ENCODE assay signal across 10 cellular contexts in genomic region chr6:150622941-150623874, GRCh38. TPM values are rescaled to one million over a fixed set of nuclear protein-coding genes. Genes with fewer than 3 reads are reported as not detected.
A peak's percentile ranks its signal among the peaks of the same experiment; 100 is the strongest.
DNase-seq lines count a peak whose midpoint lies in the region; ATAC-seq, FAIRE-seq and TF ChIP-seq lines count a peak whose summit lies in the region.
"Had no signal": no experiment of that assay in that cellular context is flagged by ENCODE, and none has a peak within 500 bp of the region (broad histone marks: within the 10 kb centered on the region; RNA-seq: fewer than 3 reads in every experiment).

No MANE protein-coding gene starts in this region.

- intact Hi-C loops in left cardiac atrium (cut with DNase I) (no loop called here), testis (cut with DNase I; ENCODE audit: low total_unique reads) (no loop called here)

- no peaks in the 10 kb centered on the region for H3K27me3 ChIP-seq in small intestine (ENCODE audit: control insufficient read depth in 2 of 2, insufficient read depth in 2 of 2, low read length in 2 of 2)
- no peaks in the 10 kb centered on the region for H3K27me3 ChIP-seq in testis
- no peaks in the 10 kb centered on the region for H3K27me3 ChIP-seq in tibial nerve
- H3K27me3 ChIP-seq: SJSA1 had no signal

- TF ChIP-seq POLR2A in testis (IDR thresholded peaks at IDR 0.05) (no peak), tibial nerve (IDR thresholded peaks at IDR 0.05) (no peak)

- H3K27ac ChIP-seq in small intestine (ENCODE audit: low read depth in 1 of 2, low read length in 1 of 2) (peak overlapping the region in 1 of 2 donors; percentile 52), testis (no peak overlapping the region), tibial nerve (peak overlapping the region in 1 of 4 donors; percentile 29)
- H3K27ac ChIP-seq: epithelial cell of prostate, SJSA1 had no signal

- H3K36me3 ChIP-seq in small intestine (ENCODE audit: control insufficient read depth in 2 of 2, insufficient read depth in 2 of 2, low read length in 2 of 2) (no peaks in the 10 kb centered on the region), testis (ENCODE audit: low read depth, missing control alignments) (no peaks in the 10 kb centered on the region), tibial nerve (no peaks in the 10 kb centered on the region)
- H3K36me3 ChIP-seq: SJSA1 had no signal

- TF ChIP-seq CTCF in testis (IDR thresholded peaks at IDR 0.05) (no peak), tibial nerve (IDR thresholded peaks at IDR 0.05) (no peak)

- no peak for TF ChIP-seq EP300 in tibial nerve (IDR thresholded peaks at IDR 0.05)

- H3K4me1 ChIP-seq in small intestine (ENCODE audit: control insufficient read depth in 2 of 2, insufficient read depth in 1 of 2, low read depth in 1 of 2, low read length in 1 of 2), result peaks cover 6 to 17% of the 10 kb centered on the region in 2 donors
- H3K4me1 ChIP-seq in testis, result no peaks in the 10 kb centered on the region
- peaks cover 0 to 40% (median 18%) of the 10 kb centered on the region in 4 donors for H3K4me1 ChIP-seq in tibial nerve
- H3K4me1 ChIP-seq: SJSA1 had no signal

- H3K9me3 ChIP-seq in small intestine (ENCODE audit: control insufficient read depth, low read depth) (no peaks in the 10 kb centered on the region), testis (no peaks in the 10 kb centered on the region), tibial nerve (no peaks in the 10 kb centered on the region)
- H3K9me3 ChIP-seq: SJSA1 had no signal

- no peak overlapping the region for H3K4me3 ChIP-seq in small intestine (ENCODE audit: low read depth in 1 of 2, low read length in 2 of 2)
- no peak overlapping the region for H3K4me3 ChIP-seq in testis
- H3K4me3 ChIP-seq in tibial nerve, result no peak overlapping the region
- H3K4me3 ChIP-seq: SJSA1 had no signal

- FAIRE-seq in small intestine (lab: Jason Lieb, UNC), result no peak

- WGBS in small intestine, 3 donors, result 79 to 93% (median 80%) methylated on average over 18 of the region's 18 CpGs
- 90 to 92% methylated on average over 18 of the region's 18 CpGs for WGBS in testis, 2 donors
- 86 to 90% methylated on average over 18 of the region's 18 CpGs for WGBS in tibial nerve, 2 donors

- no peak for DNase-seq in activated CD4-positive, CD25-positive, alpha-beta regulatory T cell treated with anti-CD3 and anti-CD28 coated beads, Interleukin-2, amount 50 U/mL, for 72 hours
- DNase-seq in NCI-H128 (lab: John Stamatoyannopoulos, UW; ENCODE audit: unreplicated experiment) (peak; percentile 74), left cardiac atrium (no peak), small intestine (no peak), testis (no peak), tibial nerve (ENCODE audit: low spot score in 2 of 2) (no peak)

- ATAC-seq in activated CD4-positive, CD25-positive, alpha-beta regulatory T cell treated with anti-CD3 and anti-CD28 coated beads, Interleukin-2, amount 50 U/mL, for 24 hours, result peak; percentile 56 to 74
- peak; percentile 98 for ATAC-seq in HG02678 (IDR thresholded peaks at IDR 0.05; ENCODE audit: unreplicated experiment)
- ATAC-seq in left cardiac atrium, result peak; percentile 26 to 44

RNA-seq across cellular contexts. Expression of gene PLEKHG1, which starts 23.5 kb away (rescaled TPM):
- 10 to 100 TPM in 1 of 2 donors, 1 to 10 TPM in 1; 9.3 to 25.1 TPM for total RNA-seq in left cardiac atrium
- 1 to 10 TPM; 3.0 to 6.6 (median 5.1) TPM for polyA plus RNA-seq in small intestine
- total RNA-seq in testis, result 100 to 1,000 TPM; 104 to 130 TPM
- 16.1 TPM for polyA plus RNA-seq in testis (ENCODE audit: insufficient read depth, low read depth, low replicate concordance)
- total RNA-seq in tibial nerve, result 10 to 100 TPM; 25.6 to 50.1 (median 39.7) TPM

Comparison
In these comparisons a context has a peak if more than half of its experiments do, and no peak if none do; other contexts are left out.
1. ATAC-seq: peak in every context shown above with its lines; median percentile 98 in HG02678; 65 in activated CD4-positive, CD25-positive, alpha-beta regulatory T cell treated with anti-CD3 and anti-CD28 coated beads, Interleukin-2, amount 50 U/mL, for 24 hours; 35 in left cardiac atrium.